11 cellular contexts compared by ENCODE assay signal in the genomic region with DNA sequence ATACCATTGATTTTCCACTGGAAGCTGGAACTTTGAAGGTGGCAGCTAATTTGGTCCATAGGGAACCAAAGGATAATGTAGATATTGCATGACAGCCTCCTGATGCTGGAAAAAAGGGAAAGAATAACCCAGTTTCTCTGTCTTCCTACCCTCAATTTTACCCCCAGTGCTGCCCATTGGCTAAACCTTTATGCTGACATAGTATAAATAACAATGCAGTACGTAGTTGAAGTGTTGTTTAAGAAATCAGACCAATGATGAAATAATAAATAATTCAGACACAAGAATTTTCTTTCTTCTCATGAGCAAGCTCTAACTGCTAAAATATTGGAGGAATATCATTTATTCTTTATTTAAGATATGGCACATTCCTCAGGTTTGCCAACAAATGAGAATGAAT.
"Had no signal": no experiment of that assay in that cellular context is flagged by ENCODE, and none has a peak within 500 bp of the region (broad histone marks: within the 10 kb centered on the region; RNA-seq: fewer than 3 reads in every experiment).

No MANE protein-coding gene starts in this region.

- H3K27ac ChIP-seq: GM23248 had no signal

- H3K4me3 ChIP-seq: GM23248, GM23338, HAP-1 had no signal

- DNase-seq: GM23248, GOT3, H7, H9, HCEC 1CT, HFFc6 had no signal

- H3K36me3 ChIP-seq: HAP-1 had no signal

- H3K4me2 ChIP-seq: GM23338 had no signal

- H3K4me1 ChIP-seq: HAP-1 had no signal

- FAIRE-seq: H1, H54 had no signal

- H2AFZ ChIP-seq: GM23248, GM23338 had no signal

- ATAC-seq: GM23338, HCT116 had no signal

- H3K9me3 ChIP-seq: HAP-1 had no signal

- H3K9ac ChIP-seq: GM23248 had no signal
